In genomic region chr1:42006836-42007235, GRCh38 we compare ENCODE assay signal across 27 cellular contexts.
DNase-seq lines count a peak whose midpoint lies in the region; FAIRE-seq and TF ChIP-seq lines count a peak whose summit lies in the region.
"Had no signal": no experiment of that assay in that cellular context is flagged by ENCODE, and none has a peak within 500 bp of the region (broad histone marks: within the 10 kb centered on the region; RNA-seq: fewer than 3 reads in every experiment).

No MANE protein-coding gene starts in this region.

- H3K14ac ChIP-seq in trophoblast cell (ENCODE audit: low read length), result no peak overlapping the region

- H3K79me1 ChIP-seq in trophoblast cell (ENCODE audit: low read length), result no peaks in the 10 kb centered on the region

- H3K4me3 ChIP-seq in epithelial cell of esophagus (ENCODE audit: low read length) (no peak overlapping the region), trophoblast cell (ENCODE audit: low read depth, low read length) (no peak overlapping the region)
- H3K4me3 ChIP-seq: heart left ventricle, neural progenitor cell, prostate gland had no signal

- H2BK5ac ChIP-seq in trophoblast cell (ENCODE audit: low read depth, low read length, poor library complexity), result no peak overlapping the region

- WGBS in trophoblast cell (ENCODE audit: extremely low coverage, insufficient coverage, insufficient read length), result no CpG with 5 or more reads among the region's 3 CpGs

- no peak overlapping the region for H3K27ac ChIP-seq in trophoblast cell (ENCODE audit: low read depth, low read length)
- H3K27ac ChIP-seq: heart left ventricle, HL-60, neural progenitor cell, prostate gland had no signal

- H2BK120ac ChIP-seq in trophoblast cell (ENCODE audit: insufficient read depth, low read length, poor library complexity), result no peak overlapping the region

- H3K36me3 ChIP-seq in trophoblast cell (ENCODE audit: control insufficient read depth in 1 of 2, insufficient read depth in 2 of 2, low read length in 2 of 2), result no peaks in the 10 kb centered on the region
- H3K36me3 ChIP-seq: heart left ventricle, neural progenitor cell, prostate gland had no signal

- no peak overlapping the region for H2AFZ ChIP-seq in trophoblast cell (ENCODE audit: insufficient read depth, low read length, poor library complexity)
- H2AFZ ChIP-seq: neural progenitor cell had no signal

- no peaks in the 10 kb centered on the region for H3K27me3 ChIP-seq in trophoblast cell (ENCODE audit: insufficient read depth, low read length)
- H3K27me3 ChIP-seq: heart left ventricle had no signal

- no peak overlapping the region for H2BK12ac ChIP-seq in trophoblast cell (ENCODE audit: low read length)

- H3K4me1 ChIP-seq in trophoblast cell (ENCODE audit: control insufficient read depth in 1 of 2, insufficient read depth in 2 of 2, low read length in 2 of 2), result no peaks in the 10 kb centered on the region
- H3K4me1 ChIP-seq: neural progenitor cell, prostate gland had no signal

- no peak overlapping the region for H3K4me2 ChIP-seq in trophoblast cell (ENCODE audit: low read length)
- H3K4me2 ChIP-seq: neural progenitor cell had no signal

- H4K12ac ChIP-seq in trophoblast cell (ENCODE audit: low read depth, low read length), result no peak overlapping the region

- H3K9me3 ChIP-seq in trophoblast cell (ENCODE audit: insufficient read depth, low read depth, low read length), result no peaks in the 10 kb centered on the region
- H3K9me3 ChIP-seq: heart left ventricle, prostate gland had no signal

- DNase-seq in GM19239 (ENCODE audit: insufficient read length, low spot score), result no peak
- peak; percentile 3 for DNase-seq in RKO (ENCODE audit: low spot score)
- peak; percentile 53 for DNase-seq in epithelial cell of esophagus (ENCODE audit: low read depth)
- peak in 1 of 2 donors; percentile 5 for DNase-seq in trophoblast cell
- no peak for DNase-seq in NCI-H1092 (lab: John Stamatoyannopoulos, UW)
- DNase-seq in ecto neural progenitor cell (ENCODE audit: low spot score), result no peak
- no peak for DNase-seq in amniotic stem cell (lab: John Stamatoyannopoulos, UW)
- DNase-seq: activated B cell treated with CpG ODN at 0.5 μM for 24 hours; activated CD4-positive, alpha-beta T cell treated with anti-CD3 and anti-CD28 coated beads, Interleukin-2, amount 50 U/mL, for 48 hours; activated CD8-positive, alpha-beta memory T cell treated with anti-CD3 and anti-CD28 coated beads, Interleukin-2, amount 50 U/mL, for 4 hours; AML-193; CD8-positive, alpha-beta T cell; DMS153; effector memory CD4-positive, alpha-beta T cell; GDM1; H9; heart left ventricle; NCI-H1092 treated with DMSO at 0.1 percent for 48 hours; NCI-H2029; NCI-H226; NCI-H82; SHP77; stimulated activated CD8-positive, alpha-beta memory T cell treated with anti-CD3 and anti-CD28 coated beads, Interleukin-4, amount 100 ng/mL, for 48 hours; T-helper 9 cell had no signal

- H3K9ac ChIP-seq in trophoblast cell (ENCODE audit: low read length), result no peak overlapping the region
- H3K9ac ChIP-seq: neural progenitor cell had no signal

- no peak overlapping the region for H2AK5ac ChIP-seq in trophoblast cell (ENCODE audit: low read length)

- H3K4ac ChIP-seq in trophoblast cell (ENCODE audit: low read depth, low read length), result no peak overlapping the region

- peak; percentile 57 for FAIRE-seq in GM19239 (lab: Jason Lieb, UNC)

- no peaks in the 10 kb centered on the region for H3K79me2 ChIP-seq in trophoblast cell (ENCODE audit: control insufficient read depth, insufficient read depth, low read length, poor library complexity)

- H4K91ac ChIP-seq in trophoblast cell (ENCODE audit: low read depth, low read length), result no peak overlapping the region

- TF ChIP-seq CTCF in epithelial cell of esophagus (IDR thresholded peaks at IDR 0.05; ENCODE audit: insufficient read depth, low read depth, low read length, missing control alignments), result no peak

- no peak overlapping the region for H4K8ac ChIP-seq in trophoblast cell (ENCODE audit: low read depth, low read length)

- no peak overlapping the region for H3K18ac ChIP-seq in trophoblast cell (ENCODE audit: low read length)

- peak overlapping the region; percentile 8 for H3K23ac ChIP-seq in trophoblast cell (ENCODE audit: low read length)

Comparison
In these comparisons a context has a peak if more than half of its experiments do, and no peak if none do; other contexts are left out.
1. DNase-seq: peak in RKO (single experiment) and epithelial cell of esophagus (single experiment); none in GM19239 (single experiment), NCI-H1092 (single experiment), ecto neural progenitor cell (single experiment) and amniotic stem cell (single experiment).